Comparison of ENCODE assay signal across 11 cellular contexts in the genomic region with DNA sequence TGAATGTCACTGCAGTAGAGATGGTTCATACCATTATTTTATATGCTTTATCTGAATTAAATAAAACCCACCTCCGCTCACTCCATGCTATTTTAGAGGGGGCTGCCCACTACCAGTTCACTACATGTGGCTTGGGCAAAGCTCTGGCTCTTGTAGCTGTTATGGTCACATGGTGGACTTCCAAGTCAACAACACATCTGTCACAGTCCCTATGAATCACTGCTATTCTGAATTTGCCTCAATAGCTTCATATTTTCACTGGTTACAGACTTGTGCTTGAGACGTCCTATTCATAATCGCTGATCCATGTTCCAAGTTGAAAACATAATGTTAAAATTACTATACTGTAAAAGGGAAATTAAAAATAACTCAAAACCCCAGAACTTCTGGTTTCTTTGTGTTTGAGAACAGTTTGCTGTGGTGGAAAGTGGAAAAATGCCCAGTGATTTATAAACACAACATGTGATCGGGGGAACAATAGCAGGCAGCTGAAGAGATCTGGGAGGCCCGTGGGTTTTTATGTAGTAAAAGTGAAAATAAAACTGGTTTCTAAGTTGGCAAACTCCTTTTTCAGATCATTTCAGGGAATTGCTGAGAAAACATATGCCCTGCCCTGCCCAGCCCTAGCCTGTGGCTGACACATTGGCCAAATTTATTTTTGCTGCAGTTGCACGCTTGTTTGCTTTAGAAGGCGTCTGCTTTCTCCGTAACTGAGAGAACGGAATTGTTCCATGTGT.
DNase-seq lines count a peak whose midpoint lies in the region; ATAC-seq and TF ChIP-seq lines count a peak whose summit lies in the region.
"Had no signal": no experiment of that assay in that cellular context is flagged by ENCODE, and none has a peak within 500 bp of the region (broad histone marks: within the 10 kb centered on the region; RNA-seq: fewer than 3 reads in every experiment).

No MANE protein-coding gene starts in this region.

- no peak for ATAC-seq in HG03571 (IDR thresholded peaks at IDR 0.05; ENCODE audit: unreplicated experiment)
- ATAC-seq: naive thymus-derived CD8-positive, alpha-beta T cell had no signal

- no peaks in the 10 kb centered on the region for H3K4me1 ChIP-seq in thymus (ENCODE audit: control insufficient read depth, insufficient read depth, low read length)

- H3K4me3 ChIP-seq in astrocyte of the cerebellum (ENCODE audit: low read depth, low read length) (peak overlapping the region; percentile 28), thymus (ENCODE audit: low read length) (no peak overlapping the region)

- H3K9me3 ChIP-seq in thymus (ENCODE audit: control insufficient read depth): no peaks in the 10 kb centered on the region

- TF ChIP-seq CTCF in astrocyte of the cerebellum (IDR thresholded peaks at IDR 0.05; ENCODE audit: low read depth, low read length, missing control alignments): no peak

- H3K36me3 ChIP-seq in thymus (ENCODE audit: control insufficient read depth, insufficient read depth): no peaks in the 10 kb centered on the region

- 51% methylated on average over 9 of the region's 9 CpGs for WGBS in thymus

- in situ Hi-C loops in astrocyte of the cerebellum (cut with HindIII; ENCODE audit: low sequenced_read_pairs): no loop called here

- peak; percentile 25 for DNase-seq in DMS79 treated with DMSO at 0.1 percent for 48 hours (lab: John Stamatoyannopoulos, UW)
- no peak for DNase-seq in DMS79 (lab: John Stamatoyannopoulos, UW)
- DNase-seq in astrocyte of the cerebellum (ENCODE audit: low read depth): peak; percentile 76
- no peak for DNase-seq in HUDEP-2 (lab: John Stamatoyannopoulos, UW; ENCODE audit: unreplicated experiment in 76 of 76)
- no peak for DNase-seq in NCI-H1930 (lab: John Stamatoyannopoulos, UW)
- DNase-seq: activated T-cell treated with anti-CD3 and anti-CD28 coated beads, Interleukin-2, amount 50 U/mL, for 24 hours; naive thymus-derived CD8-positive, alpha-beta T cell had no signal

- H3K27me3 ChIP-seq in layer of hippocampus (ENCODE audit: control insufficient read depth, insufficient read depth, low read length): no peaks in the 10 kb centered on the region
- no peaks in the 10 kb centered on the region for H3K27me3 ChIP-seq in thymus (ENCODE audit: control insufficient read depth, insufficient read depth)

- peak overlapping the region; percentile 93 for H3K27ac ChIP-seq in layer of hippocampus (ENCODE audit: low read depth, low read length)
- H3K27ac ChIP-seq in thymus (ENCODE audit: low read depth): peak overlapping the region; percentile 18
- H3K27ac ChIP-seq: 22Rv1 had no signal

Comparison
In these comparisons a context has a peak if more than half of its experiments do, and no peak if none do; other contexts are left out.
1. DNase-seq: peak in DMS79 treated with DMSO at 0.1 percent for 48 hours (single experiment) and astrocyte of the cerebellum (single experiment); none in DMS79 (single experiment), HUDEP-2 (0 of 76) and NCI-H1930 (0 of 2).